8 cellular contexts compared by ENCODE assay signal in genomic region chr14:20454645-20455354, GRCh38. TPM values are rescaled to one million over a fixed set of nuclear protein-coding genes. Genes with fewer than 3 reads are reported as not detected.
DNase-seq lines count a peak whose midpoint lies in the region; ATAC-seq and TF ChIP-seq lines count a peak whose summit lies in the region.

Gene APEX1 (plus strand): TSS chr14:20455226. CDS start chr14:20455646, 420 bp downstream.
Gene OSGEP (minus strand): TSS chr14:20454812. CDS start chr14:20454683, 129 bp downstream.

- no peak for TF ChIP-seq CTCF in GM20000 (IDR thresholded peaks at IDR 0.05; ENCODE audit: extremely low read depth, missing control alignments)

- no peak within 1 kb of the TSS for H3K27ac Mint-ChIP-seq in effector memory CD8-positive, alpha-beta T cell

- ATAC-seq in effector memory CD8-positive, alpha-beta T cell (replicated peaks): peak; percentile 81

- H3K9me3 Mint-ChIP-seq in effector memory CD8-positive, alpha-beta T cell: no peaks in the 10 kb centered on the region

- H3K27me3 Mint-ChIP-seq in effector memory CD8-positive, alpha-beta T cell: no peaks in the 10 kb centered on the region

- H3K4me1 Mint-ChIP-seq in effector memory CD8-positive, alpha-beta T cell (ENCODE audit: low read depth in 2 of 2): peaks cover 11 to 15% of the 10 kb centered on the region in 2 donors

- DNase-seq in CMK (ENCODE audit: low read depth) (peak; percentile 97), GM20000 (ENCODE audit: low spot score) (peak; percentile 96), HT-29 (ENCODE audit: low spot score) (peak; percentile 96), NOMO-1 (lab: John Stamatoyannopoulos, UW; ENCODE audit: unreplicated experiment in 2 of 2) (peak; percentile 98 to 99), medulla oblongata (ENCODE audit: extremely low spot score) (peak; percentile 100)
- peak; percentile 95 to 98 for DNase-seq in activated CD8-positive, alpha-beta memory T cell treated with anti-CD3 and anti-CD28 coated beads for 4 hours (ENCODE audit: low read depth in 2 of 2)
- peak; percentile 96 to 98 (median 97) for DNase-seq in effector memory CD8-positive, alpha-beta T cell
- peak; percentile 97 for DNase-seq in stimulated activated CD8-positive, alpha-beta memory T cell treated with anti-CD3 and anti-CD28 coated beads, Interleukin-12 subunit alpha, Interleukin-12 subunit beta, amount 100 ng/mL, for 1 hour (ENCODE audit: low read depth)

- H3K36me3 Mint-ChIP-seq in effector memory CD8-positive, alpha-beta T cell (ENCODE audit: insufficient read depth): peaks cover 46% of the 10 kb centered on the region

- H3K4me3 Mint-ChIP-seq in effector memory CD8-positive, alpha-beta T cell: no peak within 1 kb of the TSS

RNA-seq across cellular contexts. Expression of gene APEX1, which starts in this region (rescaled TPM):
- 64.0 TPM in 2 replicates for total RNA-seq in HT-29 (2014; rRNA removed; shearing (Covaris generic))

RNA-seq across cellular contexts. Expression of gene OSGEP, which starts in this region (rescaled TPM):
- 44.2 and 44.5 TPM in 2 replicates for total RNA-seq in HT-29 (2014; rRNA removed; shearing (Covaris generic))

Comparison
In these comparisons a context has a peak if more than half of its experiments do, and no peak if none do; other contexts are left out.
1. Peak in every context shown above with its lines: DNase-seq and ATAC-seq.